Comparison of ENCODE assay signal across 17 cellular contexts in genomic region chr17:46733837-46734516, GRCh38.
A peak's percentile ranks its signal among the peaks of the same experiment; 100 is the strongest.
DNase-seq lines count a peak whose midpoint lies in the region; ATAC-seq and TF ChIP-seq lines count a peak whose summit lies in the region.
"Had no signal": no experiment of that assay in that cellular context is flagged by ENCODE, and none has a peak within 500 bp of the region (broad histone marks: within the 10 kb centered on the region; RNA-seq: fewer than 3 reads in every experiment).

No MANE protein-coding gene starts in this region.

- H3K27ac Mint-ChIP-seq in activated CD4-positive, alpha-beta memory T cell treated with anti-CD3 and anti-CD28 coated beads, Interleukin-2, amount 10 ng/mL, durations not matched to agents 7 days and 5 days: no peak overlapping the region
- H3K27ac Mint-ChIP-seq: activated naive CD4-positive, alpha-beta T cell treated with anti-CD3 and anti-CD28 coated beads, Interleukin-2, amount 50 U/mL, for 24 hours; CD4-positive, alpha-beta T cell; stimulated activated naive CD8-positive, alpha-beta T cell treated with anti-CD3 and anti-CD28 coated beads, Interleukin-15, Interleukin-2, amounts not matched to agents 100 ng/mL and 50 ng/mL, for 24 hours had no signal

- POLR2A ChIA-PET in activated CD4-positive, alpha-beta memory T cell treated with anti-CD3 and anti-CD28 coated beads, Interleukin-2, amount 10 ng/mL, durations not matched to agents 7 days and 5 days (lab: Charles Lee): interaction anchor here (0.6 kb wide), 1 partner anchor 413 kb away, joined by 3 read pairs; no protein-coding TSS in a partner anchor

- CTCF ChIA-PET in activated CD4-positive, alpha-beta memory T cell treated with anti-CD3 and anti-CD28 coated beads, Interleukin-2, amount 10 ng/mL, durations not matched to agents 7 days and 5 days (lab: Charles Lee): no interaction called here

- no peaks in the 10 kb centered on the region for H3K27me3 Mint-ChIP-seq in activated CD4-positive, alpha-beta memory T cell treated with anti-CD3 and anti-CD28 coated beads, Interleukin-2, amount 10 ng/mL, durations not matched to agents 7 days and 5 days
- H3K27me3 Mint-ChIP-seq: activated naive CD4-positive, alpha-beta T cell treated with anti-CD3 and anti-CD28 coated beads, Interleukin-2, amount 50 U/mL, for 24 hours; CD4-positive, alpha-beta T cell; stimulated activated naive CD8-positive, alpha-beta T cell treated with anti-CD3 and anti-CD28 coated beads, Interleukin-15, Interleukin-2, amounts not matched to agents 100 ng/mL and 50 ng/mL, for 24 hours had no signal

- H3K4me1 Mint-ChIP-seq in activated CD4-positive, alpha-beta memory T cell treated with anti-CD3 and anti-CD28 coated beads, Interleukin-2, amount 10 ng/mL, durations not matched to agents 7 days and 5 days: no peaks in the 10 kb centered on the region
- H3K4me1 Mint-ChIP-seq: activated naive CD4-positive, alpha-beta T cell treated with anti-CD3 and anti-CD28 coated beads, Interleukin-2, amount 50 U/mL, for 24 hours had no signal

- no peak for DNase-seq in activated CD4-positive, CD25-positive, alpha-beta regulatory T cell treated with anti-CD3 and anti-CD28 coated beads, Interleukin-2, amount 50 U/mL, for 72 hours
- peak; percentile 23 for DNase-seq in fibroblast of peridontal ligament (ENCODE audit: extremely low read depth)
- peak; percentile 41 for DNase-seq in stromal cell of bone marrow (ENCODE audit: low read depth)
- no peak for DNase-seq in activated CD4-positive, alpha-beta memory T cell treated with anti-CD3 and anti-CD28 coated beads, Interleukin-2, amount 10 ng/mL, durations not matched to agents 7 days and 5 days
- DNase-seq in germinal center (ENCODE audit: low spot score): no peak
- DNase-seq: activated CD4-positive, alpha-beta T cell treated with anti-CD3 and anti-CD28 coated beads for 48 hours; CD4-positive, alpha-beta T cell; central memory CD4-positive, alpha-beta T cell; gastrocnemius medialis; lower lobe of right lung; upper lobe of right lung had no signal

- peaks cover 7% of the 10 kb centered on the region for H3K36me3 Mint-ChIP-seq in activated CD4-positive, alpha-beta memory T cell treated with anti-CD3 and anti-CD28 coated beads, Interleukin-2, amount 10 ng/mL, durations not matched to agents 7 days and 5 days (ENCODE audit: low read depth)

- H3K4me3 Mint-ChIP-seq in activated CD4-positive, alpha-beta memory T cell treated with anti-CD3 and anti-CD28 coated beads, Interleukin-2, amount 10 ng/mL, durations not matched to agents 7 days and 5 days: no peak overlapping the region
- H3K4me3 Mint-ChIP-seq: activated naive CD4-positive, alpha-beta T cell treated with anti-CD3 and anti-CD28 coated beads, Interleukin-2, amount 50 U/mL, for 24 hours; CD4-positive, alpha-beta T cell; stimulated activated naive CD8-positive, alpha-beta T cell treated with anti-CD3 and anti-CD28 coated beads, Interleukin-15, Interleukin-2, amounts not matched to agents 100 ng/mL and 50 ng/mL, for 24 hours had no signal

- ATAC-seq in activated CD4-positive, CD25-positive, alpha-beta regulatory T cell treated with anti-CD3 and anti-CD28 coated beads, Interleukin-2, amount 50 U/mL, for 24 hours: peak; percentile 63 to 75
- ATAC-seq in SK-N-SH treated with all-trans-retinoic acid at 6 μM for 48 hours (peak; percentile 82), GM21390 (IDR thresholded peaks at IDR 0.05; ENCODE audit: unreplicated experiment) (no peak)
- ATAC-seq: gastrocnemius medialis, lower lobe of right lung, upper lobe of right lung had no signal

- no peaks in the 10 kb centered on the region for H3K9me3 Mint-ChIP-seq in activated CD4-positive, alpha-beta memory T cell treated with anti-CD3 and anti-CD28 coated beads, Interleukin-2, amount 10 ng/mL, durations not matched to agents 7 days and 5 days
- H3K9me3 Mint-ChIP-seq: activated naive CD4-positive, alpha-beta T cell treated with anti-CD3 and anti-CD28 coated beads, Interleukin-2, amount 50 U/mL, for 24 hours; CD4-positive, alpha-beta T cell; neural crest cell; stimulated activated naive CD8-positive, alpha-beta T cell treated with anti-CD3 and anti-CD28 coated beads, Interleukin-15, Interleukin-2, amounts not matched to agents 100 ng/mL and 50 ng/mL, for 24 hours had no signal

TF ChIP-seq in SK-N-SH treated with all-trans-retinoic acid at 6 μM for 48 hours, 23 proteins besides CTCF, POLR2A, EP300 and RAD21 (continues in another document):
- TF ChIP-seq POU6F1 (CRISPR knock-in tag; IDR thresholded peaks at IDR 0.05; ENCODE audit: borderline replicate concordance, low read depth) (0 out of 2 replicates have a peak, but pooled peaks have one; percentile 57), TCF4 (CRISPR knock-in tag; IDR thresholded peaks at IDR 0.05; ENCODE audit: borderline replicate concordance) (peak; percentile 37; the same call in 1 of the 2 replicates), ZC3H10 (CRISPR knock-in tag; IDR thresholded peaks at IDR 0.05) (peak; percentile 93), CSDC2 (CRISPR knock-in tag; IDR thresholded peaks at IDR 0.05) (no peak), ZFP3 (CRISPR knock-in tag; IDR thresholded peaks at IDR 0.05) (peak; percentile 37; the same call in 1 of the 2 replicates), PATZ1 (CRISPR knock-in tag; IDR thresholded peaks at IDR 0.05; ENCODE audit: borderline replicate concordance) (peak; percentile 81), GLIS3 (CRISPR knock-in tag; IDR thresholded peaks at IDR 0.05) (no peak), TSHZ2 (CRISPR knock-in tag; IDR thresholded peaks at IDR 0.05) (no peak), ISL1 (CRISPR knock-in tag; IDR thresholded peaks at IDR 0.05) (peak; percentile 99), ZNF8 (CRISPR knock-in tag; IDR thresholded peaks at IDR 0.05) (no peak), CREB5 (CRISPR knock-in tag; IDR thresholded peaks at IDR 0.05; ENCODE audit: low read depth) (peak; percentile 79; the same call in 1 of the 2 replicates), TOX (CRISPR knock-in tag; IDR thresholded peaks at IDR 0.05; ENCODE audit: borderline replicate concordance) (peak; percentile 95)

Comparison
In these comparisons a context has a peak if more than half of its experiments do, and no peak if none do; other contexts are left out.
1. DNase-seq: peak in fibroblast of peridontal ligament (single experiment) and stromal cell of bone marrow (single experiment); none in activated CD4-positive, CD25-positive, alpha-beta regulatory T cell treated with anti-CD3 and anti-CD28 coated beads, Interleukin-2, amount 50 U/mL, for 72 hours (single experiment), activated CD4-positive, alpha-beta memory T cell treated with anti-CD3 and anti-CD28 coated beads, Interleukin-2, amount 10 ng/mL, durations not matched to agents 7 days and 5 days (single experiment) and germinal center (single experiment).